37 cellular contexts compared by ENCODE assay signal in genomic region chr14:38205414-38205813, GRCh38. TPM values are rescaled to one million over a fixed set of nuclear protein-coding genes. Genes with fewer than 3 reads are reported as not detected.
"Had no signal": no experiment of that assay in that cellular context is flagged by ENCODE, and none has a peak within 500 bp of the region (broad histone marks: within the 10 kb centered on the region; RNA-seq: fewer than 3 reads in every experiment).

No MANE protein-coding gene starts in this region.

- H3K36me3 ChIP-seq: adrenal gland, brain microvascular endothelial cell, breast epithelium, WERI-Rb-1 had no signal

- H3K27me3 ChIP-seq: body of pancreas had no signal

- H3K9me3 Mint-ChIP-seq: activated CD4-positive, alpha-beta memory T cell treated with anti-CD3 and anti-CD28 coated beads for 36 hours; activated CD8-positive, alpha-beta T cell treated with anti-CD3 and anti-CD28 coated beads for 36 hours; activated naive CD4-positive, alpha-beta T cell treated with anti-CD3 and anti-CD28 coated beads for 36 hours; activated T-helper 1 cell treated with anti-CD3 and anti-CD28 coated beads, Interleukin-12 subunit alpha, Interleukin-12 subunit beta, Interleukin-2, Interleukin-4 antibody, amounts not matched to agents 30 ng/mL and 10 ng/mL and 1 ng/mL, durations not matched to agents 14 hours and 24 hours and 36 hours; T-helper 2 cell treated with Interferon-gamma antibody and Interleukin-4, amounts not matched to agents 5 μg/mL and 100 μg/mL, for 36 hours had no signal

- ATAC-seq: activated CD8-positive, alpha-beta T cell treated with anti-CD3 and anti-CD28 coated beads for 36 hours; activated naive CD4-positive, alpha-beta T cell treated with anti-CD3 and anti-CD28 coated beads, Interleukin-2, amount 50 U/mL, for 72 hours; activated T-cell treated with anti-CD3 and anti-CD28 coated beads, Interleukin-2, amount 50 U/mL, for 4 hours; activated T-cell treated with anti-CD3 and anti-CD28 coated beads, Interleukin-2, amount 50 U/mL, for 72 hours; activated T-helper 17 cell treated with anti-CD3 and anti-CD28 coated beads, Interleukin-2, amount 50 U/mL, for 72 hours; body of pancreas had no signal

- H3K4me3 Mint-ChIP-seq: activated B cell treated with CpG ODN at 0.5 μM for 24 hours; activated CD4-positive, alpha-beta memory T cell treated with anti-CD3 and anti-CD28 coated beads for 36 hours; activated CD4-positive, alpha-beta T cell treated with anti-CD3 and anti-CD28 coated beads, Interleukin-2, amount 10 ng/mL, durations not matched to agents 24 days and 14 days; activated CD8-positive, alpha-beta T cell treated with anti-CD3 and anti-CD28 coated beads for 36 hours; activated naive CD4-positive, alpha-beta T cell treated with anti-CD3 and anti-CD28 coated beads for 36 hours; activated naive CD8-positive, alpha-beta T cell treated with anti-CD3 and anti-CD28 coated beads for 36 hours; activated T-cell treated with anti-CD3 and anti-CD28 coated beads, Interleukin-2, amount 50 U/mL, for 4 hours; activated T-cell treated with anti-CD3 and anti-CD28 coated beads, Interleukin-2, amount 50 U/mL, for 72 hours; activated T-helper 1 cell treated with anti-CD3 and anti-CD28 coated beads, Interleukin-12 subunit alpha, Interleukin-12 subunit beta, Interleukin-2, Interleukin-4 antibody, amounts not matched to agents 30 ng/mL and 10 ng/mL and 1 ng/mL, durations not matched to agents 14 hours and 24 hours and 36 hours; activated T-helper 17 cell treated with anti-CD3 and anti-CD28 coated beads, Interleukin-2, amount 50 U/mL, for 72 hours; T-helper 2 cell treated with Interferon-gamma antibody and Interleukin-4, amounts not matched to agents 5 μg/mL and 100 μg/mL, for 36 hours had no signal

- H3K9me3 ChIP-seq: body of pancreas, breast epithelium had no signal

- H3K4me1 Mint-ChIP-seq: activated B cell treated with CpG ODN at 0.5 μM for 24 hours; activated CD4-positive, alpha-beta T cell treated with anti-CD3 and anti-CD28 coated beads, Interleukin-2, amount 10 ng/mL, durations not matched to agents 24 days and 14 days had no signal

- DNase-seq: activated B cell treated with CpG ODN at 0.5 μM for 24 hours; activated CD4-positive, alpha-beta memory T cell treated with anti-CD3 and anti-CD28 coated beads for 36 hours; activated CD4-positive, alpha-beta T cell treated with anti-CD3 and anti-CD28 coated beads for 4 hours; activated CD4-positive, alpha-beta T cell treated with anti-CD3 and anti-CD28 coated beads, Interleukin-2, amount 10 ng/mL, durations not matched to agents 24 days and 14 days; activated CD4-positive, alpha-beta T cell treated with anti-CD3 and anti-CD28 coated beads, Interleukin-2, amount 50 U/mL, for 1 hour; activated CD4-positive, alpha-beta T cell treated with anti-CD3 and anti-CD28 coated beads, Interleukin-2, amount 50 U/mL, for 4 hours; activated CD4-positive, CD25-positive, alpha-beta regulatory T cell treated with anti-CD3 and anti-CD28 coated beads, Interleukin-2, amount 50 U/mL, for 72 hours; activated CD8-positive, alpha-beta memory T cell treated with anti-CD3 and anti-CD28 coated beads, Interleukin-2, amount 50 U/mL, for 4 hours; activated CD8-positive, alpha-beta T cell treated with anti-CD3 and anti-CD28 coated beads for 36 hours; activated effector memory CD4-positive, alpha-beta T cell treated with anti-CD3 and anti-CD28 coated beads, Interleukin-2, amount 50 U/mL, for 16 hours; activated gamma-delta T cell treated with Interleukin-2 at 50 U/mL for 16 hours; activated naive CD4-positive, alpha-beta T cell; activated naive CD4-positive, alpha-beta T cell treated with anti-CD3 and anti-CD28 coated beads for 36 hours; activated naive CD4-positive, alpha-beta T cell treated with anti-CD3 and anti-CD28 coated beads, Interleukin-2, amount 50 U/mL, for 16 hours; activated naive CD8-positive, alpha-beta T cell treated with anti-CD3 and anti-CD28 coated beads for 36 hours; activated T-cell treated with anti-CD3 and anti-CD28 coated beads for 4 hours; activated T-cell treated with anti-CD3 and anti-CD28 coated beads, Interleukin-2, amount 50 U/mL, for 1 hour; activated T-cell treated with anti-CD3 and anti-CD28 coated beads, Interleukin-2, amount 50 U/mL, for 4 hours; activated T-cell treated with anti-CD3 and anti-CD28 coated beads, Interleukin-2, amount 50 U/mL, for 72 hours; adrenal gland; amniotic stem cell; aorta; body of pancreas; brain microvascular endothelial cell; central memory CD4-positive, alpha-beta T cell; T-helper 2 cell; T-helper 9 cell; WERI-Rb-1 had no signal

- FAIRE-seq: astrocyte, colon had no signal

- H3K4me1 ChIP-seq: adrenal gland, breast epithelium had no signal

- H3K27ac Mint-ChIP-seq: activated B cell treated with CpG ODN at 0.5 μM for 24 hours; activated CD4-positive, alpha-beta memory T cell treated with anti-CD3 and anti-CD28 coated beads for 36 hours; activated CD4-positive, alpha-beta T cell treated with anti-CD3 and anti-CD28 coated beads, Interleukin-2, amount 10 ng/mL, durations not matched to agents 24 days and 14 days; activated CD8-positive, alpha-beta T cell treated with anti-CD3 and anti-CD28 coated beads for 36 hours; activated naive CD4-positive, alpha-beta T cell treated with anti-CD3 and anti-CD28 coated beads for 36 hours; activated naive CD4-positive, alpha-beta T cell treated with anti-CD3 and anti-CD28 coated beads, Interleukin-2, amount 50 U/mL, for 72 hours; activated naive CD8-positive, alpha-beta T cell treated with anti-CD3 and anti-CD28 coated beads for 36 hours; activated T-cell treated with anti-CD3 and anti-CD28 coated beads, Interleukin-2, amount 50 U/mL, for 72 hours; activated T-helper 1 cell treated with anti-CD3 and anti-CD28 coated beads, Interleukin-12 subunit alpha, Interleukin-12 subunit beta, Interleukin-2, Interleukin-4 antibody, amounts not matched to agents 30 ng/mL and 10 ng/mL and 1 ng/mL, durations not matched to agents 14 hours and 24 hours and 36 hours; activated T-helper 17 cell treated with anti-CD3 and anti-CD28 coated beads, Interleukin-2, amount 50 U/mL, for 72 hours; T-helper 2 cell treated with Interferon-gamma antibody and Interleukin-4, amounts not matched to agents 5 μg/mL and 100 μg/mL, for 36 hours had no signal

- H3K4me3 ChIP-seq: adrenal gland, body of pancreas, breast epithelium, coronary artery had no signal

- H3K27ac ChIP-seq: adrenal gland, body of pancreas, brain microvascular endothelial cell, breast epithelium, coronary artery, WERI-Rb-1 had no signal

- H3K36me3 Mint-ChIP-seq: activated CD4-positive, alpha-beta memory T cell treated with anti-CD3 and anti-CD28 coated beads for 36 hours had no signal

RNA-seq across cellular contexts. Expression of gene SSTR1, which starts 2.3 kb away (rescaled TPM):
- total RNA-seq: activated B cell treated with CpG ODN at 0.5 μM for 24 hours; activated CD4-positive, alpha-beta memory T cell treated with anti-CD3 and anti-CD28 coated beads for 36 hours; activated CD4-positive, alpha-beta T cell treated with anti-CD3 and anti-CD28 coated beads, Interleukin-2, amount 10 ng/mL, durations not matched to agents 24 days and 14 days; activated CD8-positive, alpha-beta memory T cell treated with anti-CD3 and anti-CD28 coated beads for 36 hours; activated CD8-positive, alpha-beta T cell treated with anti-CD3 and anti-CD28 coated beads for 36 hours; activated naive CD4-positive, alpha-beta T cell treated with anti-CD3 and anti-CD28 coated beads for 36 hours; activated naive CD4-positive, alpha-beta T cell treated with anti-CD3 and anti-CD28 coated beads, Interleukin-2, amount 50 U/mL, for 72 hours; activated naive CD8-positive, alpha-beta T cell treated with anti-CD3 and anti-CD28 coated beads for 36 hours; activated T-cell treated with anti-CD3 and anti-CD28 coated beads, Interleukin-2, amount 50 U/mL, for 4 hours; activated T-cell treated with anti-CD3 and anti-CD28 coated beads, Interleukin-2, amount 50 U/mL, for 72 hours; activated T-helper 1 cell treated with anti-CD3 and anti-CD28 coated beads, Interleukin-12 subunit alpha, Interleukin-12 subunit beta, Interleukin-2, Interleukin-4 antibody, amounts not matched to agents 30 ng/mL and 10 ng/mL and 1 ng/mL, durations not matched to agents 14 hours and 24 hours and 36 hours; activated T-helper 17 cell treated with anti-CD3 and anti-CD28 coated beads, Interleukin-2, amount 50 U/mL, for 72 hours; astrocyte had no signal

RNA-seq across cellular contexts. Expression of gene CLEC14A, which starts 50.5 kb away (rescaled TPM):
- total RNA-seq: activated B cell treated with CpG ODN at 0.5 μM for 24 hours; activated CD4-positive, alpha-beta memory T cell treated with anti-CD3 and anti-CD28 coated beads for 36 hours; activated CD4-positive, alpha-beta T cell treated with anti-CD3 and anti-CD28 coated beads, Interleukin-2, amount 10 ng/mL, durations not matched to agents 24 days and 14 days; activated CD8-positive, alpha-beta memory T cell treated with anti-CD3 and anti-CD28 coated beads for 36 hours; activated CD8-positive, alpha-beta T cell treated with anti-CD3 and anti-CD28 coated beads for 36 hours; activated naive CD4-positive, alpha-beta T cell treated with anti-CD3 and anti-CD28 coated beads for 36 hours; activated naive CD4-positive, alpha-beta T cell treated with anti-CD3 and anti-CD28 coated beads, Interleukin-2, amount 50 U/mL, for 72 hours; activated naive CD8-positive, alpha-beta T cell treated with anti-CD3 and anti-CD28 coated beads for 36 hours; activated T-cell treated with anti-CD3 and anti-CD28 coated beads, Interleukin-2, amount 50 U/mL, for 72 hours; activated T-helper 1 cell treated with anti-CD3 and anti-CD28 coated beads, Interleukin-12 subunit alpha, Interleukin-12 subunit beta, Interleukin-2, Interleukin-4 antibody, amounts not matched to agents 30 ng/mL and 10 ng/mL and 1 ng/mL, durations not matched to agents 14 hours and 24 hours and 36 hours; activated T-helper 17 cell treated with anti-CD3 and anti-CD28 coated beads, Interleukin-2, amount 50 U/mL, for 72 hours; astrocyte had no signal
